1 cellular context compared by ENCODE assay signal in the genomic region with DNA sequence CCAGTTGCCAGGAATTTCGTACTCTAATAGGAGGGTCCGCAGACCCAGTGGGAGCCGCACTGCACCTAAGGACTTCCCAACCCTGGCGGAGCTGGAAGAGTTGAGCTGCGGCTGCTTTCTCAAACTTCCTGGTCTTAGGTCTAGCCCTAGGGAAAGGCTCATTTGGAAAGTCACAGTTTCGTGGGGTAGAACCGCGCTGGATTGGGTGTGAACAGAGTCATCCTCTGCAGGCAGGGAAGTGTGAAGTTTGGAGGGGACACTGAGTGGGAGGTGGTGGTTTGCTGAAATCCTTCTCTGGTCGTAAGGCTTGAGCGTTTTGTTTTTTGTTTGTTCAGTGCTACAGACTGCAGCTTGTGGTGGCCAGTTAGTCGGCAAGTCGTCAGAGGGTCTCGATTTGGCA.
TF ChIP-seq lines count a peak whose summit lies in the region.

No MANE protein-coding gene starts in this region.

TF ChIP-seq in HepG2, 621 proteins besides CTCF, POLR2A, EP300 and RAD21 (continued from another document):
- TF ChIP-seq, protein P1, sequence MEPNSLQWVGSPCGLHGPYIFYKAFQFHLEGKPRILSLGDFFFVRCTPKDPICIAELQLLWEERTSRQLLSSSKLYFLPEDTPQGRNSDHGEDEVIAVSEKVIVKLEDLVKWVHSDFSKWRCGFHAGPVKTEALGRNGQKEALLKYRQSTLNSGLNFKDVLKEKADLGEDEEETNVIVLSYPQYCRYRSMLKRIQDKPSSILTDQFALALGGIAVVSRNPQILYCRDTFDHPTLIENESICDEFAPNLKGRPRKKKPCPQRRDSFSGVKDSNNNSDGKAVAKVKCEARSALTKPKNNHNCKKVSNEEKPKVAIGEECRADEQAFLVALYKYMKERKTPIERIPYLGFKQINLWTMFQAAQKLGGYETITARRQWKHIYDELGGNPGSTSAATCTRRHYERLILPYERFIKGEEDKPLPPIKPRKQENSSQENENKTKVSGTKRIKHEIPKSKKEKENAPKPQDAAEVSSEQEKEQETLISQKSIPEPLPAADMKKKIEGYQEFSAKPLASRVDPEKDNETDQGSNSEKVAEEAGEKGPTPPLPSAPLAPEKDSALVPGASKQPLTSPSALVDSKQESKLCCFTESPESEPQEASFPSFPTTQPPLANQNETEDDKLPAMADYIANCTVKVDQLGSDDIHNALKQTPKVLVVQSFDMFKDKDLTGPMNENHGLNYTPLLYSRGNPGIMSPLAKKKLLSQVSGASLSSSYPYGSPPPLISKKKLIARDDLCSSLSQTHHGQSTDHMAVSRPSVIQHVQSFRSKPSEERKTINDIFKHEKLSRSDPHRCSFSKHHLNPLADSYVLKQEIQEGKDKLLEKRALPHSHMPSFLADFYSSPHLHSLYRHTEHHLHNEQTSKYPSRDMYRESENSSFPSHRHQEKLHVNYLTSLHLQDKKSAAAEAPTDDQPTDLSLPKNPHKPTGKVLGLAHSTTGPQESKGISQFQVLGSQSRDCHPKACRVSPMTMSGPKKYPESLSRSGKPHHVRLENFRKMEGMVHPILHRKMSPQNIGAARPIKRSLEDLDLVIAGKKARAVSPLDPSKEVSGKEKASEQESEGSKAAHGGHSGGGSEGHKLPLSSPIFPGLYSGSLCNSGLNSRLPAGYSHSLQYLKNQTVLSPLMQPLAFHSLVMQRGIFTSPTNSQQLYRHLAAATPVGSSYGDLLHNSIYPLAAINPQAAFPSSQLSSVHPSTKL (CRISPR knock-in tag; IDR thresholded peaks at IDR 0.05), result no peak
- TF ChIP-seq, protein P2, sequence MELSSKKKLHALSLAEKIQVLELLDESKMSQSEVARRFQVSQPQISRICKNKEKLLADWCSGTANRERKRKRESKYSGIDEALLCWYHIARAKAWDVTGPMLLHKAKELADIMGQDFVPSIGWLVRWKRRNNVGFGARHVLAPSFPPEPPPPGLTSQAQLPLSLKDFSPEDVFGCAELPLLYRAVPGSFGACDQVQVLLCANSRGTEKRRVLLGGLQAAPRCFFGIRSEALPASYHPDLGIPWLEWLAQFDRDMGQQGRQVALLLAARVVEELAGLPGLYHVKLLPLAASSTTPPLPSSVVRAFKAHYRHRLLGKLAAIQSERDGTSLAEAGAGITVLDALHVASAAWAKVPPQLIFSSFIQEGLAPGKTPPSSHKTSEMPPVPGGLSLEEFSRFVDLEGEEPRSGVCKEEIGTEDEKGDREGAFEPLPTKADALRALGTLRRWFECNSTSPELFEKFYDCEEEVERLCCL (CRISPR knock-in tag; IDR thresholded peaks at IDR 0.05; ENCODE audit: borderline replicate concordance), result no peak
TF ChIP-seq in HepG2: peak in this region for 0.
